In genomic region chr22:44304906-44305305, GRCh38 we compare ENCODE assay signal across 21 cellular contexts. TPM values are rescaled to one million over a fixed set of nuclear protein-coding genes. Genes with fewer than 3 reads are reported as not detected.
"Had no signal": no experiment of that assay in that cellular context is flagged by ENCODE, and none has a peak within 500 bp of the region (broad histone marks: within the 10 kb centered on the region; RNA-seq: fewer than 3 reads in every experiment).

No MANE protein-coding gene starts in this region.

- H3K4me1 ChIP-seq: adrenal gland, body of pancreas had no signal

- H3K9me3 ChIP-seq: adrenal gland, body of pancreas, heart right ventricle, neutrophil, ovary, testis had no signal

- DNase-seq: activated CD4-positive, CD25-positive, alpha-beta regulatory T cell; activated CD8-positive, alpha-beta memory T cell treated with anti-CD3 and anti-CD28 coated beads, Interleukin-2, amount 10 ng/mL, durations not matched to agents 7 days and 5 days; activated CD8-positive, alpha-beta T cell treated with anti-CD3 and anti-CD28 coated beads, Interleukin-2, amount 10 ng/mL, durations not matched to agents 7 days and 5 days; activated naive CD4-positive, alpha-beta T cell; activated T-cell treated with anti-CD3 and anti-CD28 coated beads, Interleukin-2, amount 50 U/mL, for 72 hours; aorta; cerebellar nuclear complex; foreskin keratinocyte; heart right ventricle; ovary; stimulated activated CD4-positive, alpha-beta T cell treated with anti-CD3 and anti-CD28 coated beads, Interleukin-2, amount 100 ng/mL, for 24 hours; stimulated activated naive CD4-positive, alpha-beta T cell; testis had no signal

- ATAC-seq: activated CD8-positive, alpha-beta memory T cell treated with anti-CD3 and anti-CD28 coated beads, Interleukin-2, amount 10 ng/mL, durations not matched to agents 7 days and 5 days; activated CD8-positive, alpha-beta T cell treated with anti-CD3 and anti-CD28 coated beads, Interleukin-2, amount 10 ng/mL, durations not matched to agents 7 days and 5 days; activated T-cell treated with anti-CD3 and anti-CD28 coated beads, Interleukin-2, amount 50 U/mL, for 72 hours; body of pancreas; foreskin keratinocyte; heart right ventricle; SK-N-SH treated with all-trans-retinoic acid at 6 μM for 48 hours had no signal

- H3K36me3 ChIP-seq: adrenal gland, heart right ventricle, neutrophil, ovary had no signal

- H3K27ac ChIP-seq: body of pancreas, coronary artery, foreskin keratinocyte, heart right ventricle, neutrophil, testis had no signal

- H3K4me3 ChIP-seq: adrenal gland, body of pancreas, coronary artery, heart right ventricle, ovary, smooth muscle cell, testis had no signal

- H3K27me3 ChIP-seq: adrenal gland, body of pancreas, neutrophil, ovary, testis had no signal

RNA-seq across cellular contexts. Expression of gene SHISAL1, which starts 7.8 kb away (rescaled TPM):
- total RNA-seq: activated CD4-positive, alpha-beta T cell treated with anti-CD3 and anti-CD28 coated beads for 36 hours; activated CD8-positive, alpha-beta memory T cell treated with anti-CD3 and anti-CD28 coated beads, Interleukin-2, amount 10 ng/mL, durations not matched to agents 7 days and 5 days; activated CD8-positive, alpha-beta T cell treated with anti-CD3 and anti-CD28 coated beads, Interleukin-2, amount 10 ng/mL, durations not matched to agents 7 days and 5 days; activated naive CD4-positive, alpha-beta T cell treated with anti-CD3 and anti-CD28 coated beads, Interleukin-2, amount 50 U/mL, for 72 hours; activated T-cell treated with anti-CD3 and anti-CD28 coated beads, Interleukin-2, amount 50 U/mL, for 72 hours; foreskin keratinocyte had no signal
